33 cellular contexts compared by ENCODE assay signal in the genomic region with DNA sequence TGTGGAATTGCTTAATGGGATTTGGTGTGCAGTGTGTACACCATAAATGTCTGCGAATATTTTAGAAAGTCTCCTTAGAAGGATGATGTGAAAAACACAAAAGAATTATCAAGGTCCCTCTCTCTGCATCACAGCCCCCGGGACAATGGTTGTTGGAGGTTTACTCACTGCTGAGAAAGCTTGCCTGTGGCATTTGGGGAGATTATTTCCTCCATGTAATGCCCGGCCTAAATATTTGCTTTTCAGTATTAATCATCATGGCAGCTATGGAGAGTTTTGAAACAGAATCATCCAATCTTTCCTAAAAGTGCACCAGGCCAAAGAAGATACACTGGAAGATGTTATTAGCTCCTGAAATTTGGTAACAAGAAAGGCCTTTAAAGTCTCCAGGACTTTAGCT.
"Had no signal": no experiment of that assay in that cellular context is flagged by ENCODE, and none has a peak within 500 bp of the region (broad histone marks: within the 10 kb centered on the region; RNA-seq: fewer than 3 reads in every experiment).

No MANE protein-coding gene starts in this region.

- H3K9me3 Mint-ChIP-seq: activated CD4-positive, alpha-beta T cell treated with anti-CD3 and anti-CD28 coated beads, Interleukin-2, amount 10 ng/mL, durations not matched to agents 7 days and 5 days; central memory CD8-positive, alpha-beta T cell; T-helper 1 cell treated with Interleukin-12 subunit alpha and Interleukin-12 subunit beta and Interleukin-4 antibody, amounts not matched to agents 30 μg/mL and 1 μg/mL, for 36 hours had no signal

- H3K27me3 Mint-ChIP-seq: activated CD4-positive, alpha-beta T cell treated with anti-CD3 and anti-CD28 coated beads, Interleukin-2, amount 10 ng/mL, durations not matched to agents 7 days and 5 days had no signal

- H3K9me2 ChIP-seq: SK-N-SH had no signal

- H3K36me3 Mint-ChIP-seq: activated CD8-positive, alpha-beta memory T cell treated with anti-CD3 and anti-CD28 coated beads, Interleukin-2, amount 10 ng/mL, durations not matched to agents 7 days and 5 days; activated naive CD4-positive, alpha-beta T cell treated with anti-CD3 and anti-CD28 coated beads, Interleukin-2, amount 10 ng/mL, durations not matched to agents 7 days and 5 days; activated naive CD8-positive, alpha-beta T cell had no signal

- ATAC-seq: activated CD4-positive, alpha-beta T cell treated with anti-CD3 and anti-CD28 coated beads for 36 hours; activated CD4-positive, CD25-positive, alpha-beta regulatory T cell treated with anti-CD3 and anti-CD28 coated beads, Interleukin-2, amount 50 U/mL, for 24 hours; activated CD8-positive, alpha-beta memory T cell treated with anti-CD3 and anti-CD28 coated beads, Interleukin-2, amount 10 ng/mL, durations not matched to agents 7 days and 5 days; activated naive CD8-positive, alpha-beta T cell treated with anti-CD3 and anti-CD28 coated beads, Interleukin-2, amount 50 U/mL, for 24 hours; Panc1; WTC11 had no signal

- H3K4me2 ChIP-seq: KMS-11, SK-N-SH had no signal

- H3K4me1 Mint-ChIP-seq: activated CD4-positive, alpha-beta T cell treated with anti-CD3 and anti-CD28 coated beads for 36 hours; activated CD4-positive, alpha-beta T cell treated with anti-CD3 and anti-CD28 coated beads, Interleukin-2, amount 10 ng/mL, durations not matched to agents 7 days and 5 days; activated CD8-positive, alpha-beta memory T cell treated with anti-CD3 and anti-CD28 coated beads, Interleukin-2, amount 10 ng/mL, durations not matched to agents 7 days and 5 days; activated naive CD4-positive, alpha-beta T cell treated with anti-CD3 and anti-CD28 coated beads, Interleukin-2, amount 10 ng/mL, durations not matched to agents 7 days and 5 days; activated naive CD8-positive, alpha-beta T cell treated with anti-CD3 and anti-CD28 coated beads, Interleukin-2, amount 50 U/mL, for 24 hours; central memory CD8-positive, alpha-beta T cell; WTC11 had no signal

- DNase-seq: activated CD4-positive, alpha-beta T cell treated with anti-CD3 and anti-CD28 coated beads for 36 hours; activated CD4-positive, alpha-beta T cell treated with anti-CD3 and anti-CD28 coated beads, Interleukin-2, amount 10 ng/mL, durations not matched to agents 7 days and 5 days; activated CD4-positive, alpha-beta T cell treated with anti-CD3 and anti-CD28 coated beads, Interleukin-2, amount 50 U/mL, for 48 hours; activated CD8-positive, alpha-beta memory T cell treated with anti-CD3 and anti-CD28 coated beads for 24 hours; activated CD8-positive, alpha-beta memory T cell treated with anti-CD3 and anti-CD28 coated beads, Interleukin-2, amount 10 ng/mL, durations not matched to agents 7 days and 5 days; activated CD8-positive, alpha-beta memory T cell treated with anti-CD3 and anti-CD28 coated beads, Interleukin-2, amount 50 U/mL, for 48 hours; activated effector memory CD4-positive, alpha-beta T cell treated with Interleukin-2 at 50 U/mL for 16 hours; activated naive CD4-positive, alpha-beta T cell treated with anti-CD3 and anti-CD28 coated beads, Interleukin-2, amount 10 ng/mL, durations not matched to agents 7 days and 5 days; activated naive CD8-positive, alpha-beta T cell treated with anti-CD3 and anti-CD28 coated beads, Interleukin-2, amount 50 U/mL, for 24 hours; activated T-cell treated with anti-CD3 and anti-CD28 coated beads, Interleukin-2, amount 50 U/mL, for 48 hours; amniotic stem cell; aorta; brain microvascular endothelial cell; NCI-H1436 treated with DMSO at 0.1 percent for 48 hours; NCI-H187 treated with DMSO at 0.1 percent for 48 hours; NCI-H2081 treated with DMSO at 0.1 percent for 48 hours; NCI-H226; NCI-H446 treated with DMSO at 0.1 percent for 48 hours; NCI-H524; RPMI8226; SHP77 treated with DMSO at 0.1 percent for 48 hours; SK-N-SH had no signal

- H3K27ac ChIP-seq: brain microvascular endothelial cell, cardiac muscle cell, coronary artery, KMS-11, SJSA1 had no signal

- H3K4me3 Mint-ChIP-seq: activated CD4-positive, alpha-beta T cell treated with anti-CD3 and anti-CD28 coated beads for 36 hours; activated CD4-positive, alpha-beta T cell treated with anti-CD3 and anti-CD28 coated beads, Interleukin-2, amount 10 ng/mL, durations not matched to agents 7 days and 5 days; activated CD8-positive, alpha-beta memory T cell treated with anti-CD3 and anti-CD28 coated beads, Interleukin-2, amount 10 ng/mL, durations not matched to agents 7 days and 5 days; activated naive CD4-positive, alpha-beta T cell treated with anti-CD3 and anti-CD28 coated beads, Interleukin-2, amount 10 ng/mL, durations not matched to agents 7 days and 5 days; activated naive CD8-positive, alpha-beta T cell; activated naive CD8-positive, alpha-beta T cell treated with anti-CD3 and anti-CD28 coated beads, Interleukin-2, amount 50 U/mL, for 24 hours; central memory CD8-positive, alpha-beta T cell; T-helper 1 cell treated with Interleukin-12 subunit alpha and Interleukin-12 subunit beta and Interleukin-4 antibody, amounts not matched to agents 30 μg/mL and 1 μg/mL, for 36 hours; T-helper 2 cell treated with Interferon-gamma antibody and Interleukin-4, amounts not matched to agents 5 μg/mL and 100 μg/mL, for 36 hours; WTC11 had no signal

- H3K4me3 ChIP-seq: cardiac muscle cell, coronary artery, SJSA1 had no signal

- H3K27me3 ChIP-seq: brain microvascular endothelial cell, cardiac muscle cell, SJSA1 had no signal

- H3K4me1 ChIP-seq: SJSA1 had no signal

- H3K27ac Mint-ChIP-seq: activated CD4-positive, alpha-beta T cell treated with anti-CD3 and anti-CD28 coated beads for 36 hours; activated CD4-positive, alpha-beta T cell treated with anti-CD3 and anti-CD28 coated beads, Interleukin-2, amount 10 ng/mL, durations not matched to agents 7 days and 5 days; activated CD8-positive, alpha-beta memory T cell treated with anti-CD3 and anti-CD28 coated beads, Interleukin-2, amount 10 ng/mL, durations not matched to agents 7 days and 5 days; activated naive CD4-positive, alpha-beta T cell treated with anti-CD3 and anti-CD28 coated beads, Interleukin-2, amount 10 ng/mL, durations not matched to agents 7 days and 5 days; activated naive CD8-positive, alpha-beta T cell; activated naive CD8-positive, alpha-beta T cell treated with anti-CD3 and anti-CD28 coated beads, Interleukin-2, amount 50 U/mL, for 24 hours; T-helper 1 cell treated with Interleukin-12 subunit alpha and Interleukin-12 subunit beta and Interleukin-4 antibody, amounts not matched to agents 30 μg/mL and 1 μg/mL, for 36 hours; T-helper 2 cell treated with Interferon-gamma antibody and Interleukin-4, amounts not matched to agents 5 μg/mL and 100 μg/mL, for 36 hours; WTC11 had no signal

- H3K36me3 ChIP-seq: brain microvascular endothelial cell, cardiac muscle cell, SJSA1 had no signal
